ENCODE assay signal across 17 cellular contexts in the genomic region with DNA sequence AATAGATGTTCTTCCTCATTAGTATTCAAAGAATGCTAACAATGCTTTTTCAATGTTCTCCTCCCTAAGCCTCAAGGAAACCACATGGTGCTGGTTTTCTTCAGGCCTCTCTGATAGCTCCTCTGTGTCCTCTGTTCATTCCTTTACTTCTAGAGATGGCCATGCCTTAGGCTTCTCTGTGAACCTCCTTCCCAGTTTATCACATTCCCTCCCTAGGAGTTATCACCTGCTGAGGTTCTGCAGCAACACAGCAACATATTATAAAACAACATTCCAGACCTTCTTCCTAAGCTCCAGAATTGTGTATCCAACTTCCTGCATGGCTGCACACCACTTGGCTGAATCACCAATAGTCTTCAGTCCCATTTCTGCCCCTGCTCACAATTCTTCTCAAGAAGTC.
"Had no signal": no experiment of that assay in that cellular context is flagged by ENCODE, and none has a peak within 500 bp of the region (broad histone marks: within the 10 kb centered on the region; RNA-seq: fewer than 3 reads in every experiment).

No MANE protein-coding gene starts in this region.

- ATAC-seq: left colon; naive thymus-derived CD8-positive, alpha-beta T cell; stimulated activated naive CD8-positive, alpha-beta T cell treated with anti-CD3 and anti-CD28 coated beads, Interleukin-15, Interleukin-2, amounts not matched to agents 100 U/mL and 50 U/mL, for 24 hours; T-cell had no signal

- H3K9me3 ChIP-seq: right atrium auricular region, transverse colon had no signal

- H3K4me1 Mint-ChIP-seq: activated CD4-positive, alpha-beta T cell treated with anti-CD3 and anti-CD28 coated beads, Interleukin-2, amount 10 ng/mL, durations not matched to agents 7 days and 5 days; naive thymus-derived CD8-positive, alpha-beta T cell; T-cell had no signal

- H3K4me3 ChIP-seq: lung, right atrium auricular region, transverse colon had no signal

- H3K9me3 Mint-ChIP-seq: activated CD4-positive, alpha-beta T cell treated with anti-CD3 and anti-CD28 coated beads, Interleukin-2, amount 10 ng/mL, durations not matched to agents 7 days and 5 days; T-cell had no signal

- H3K4me3 Mint-ChIP-seq: activated CD4-positive, alpha-beta T cell treated with anti-CD3 and anti-CD28 coated beads, Interleukin-2, amount 10 ng/mL, durations not matched to agents 7 days and 5 days; activated naive CD8-positive, alpha-beta T cell; naive thymus-derived CD8-positive, alpha-beta T cell; T-cell had no signal

- DNase-seq: activated CD4-positive, alpha-beta T cell treated with anti-CD3 and anti-CD28 coated beads, Interleukin-2, amount 10 ng/mL, durations not matched to agents 7 days and 5 days; activated CD8-positive, alpha-beta memory T cell treated with anti-CD3 and anti-CD28 coated beads, Interleukin-2, amount 50 U/mL, for 48 hours; activated gamma-delta T cell treated with Interleukin-2 at 50 U/mL for 16 hours; foreskin melanocyte; head of caudate nucleus; left colon; naive thymus-derived CD8-positive, alpha-beta T cell; nucleus accumbens; small intestine; stimulated activated naive CD8-positive, alpha-beta T cell treated with anti-CD3 and anti-CD28 coated beads, Interleukin-15, Interleukin-2, amounts not matched to agents 100 U/mL and 50 U/mL, for 24 hours; T-cell; T-helper 9 cell; transverse colon had no signal

- H3K36me3 ChIP-seq: right atrium auricular region, transverse colon had no signal

- H3K27ac Mint-ChIP-seq: activated CD4-positive, alpha-beta T cell treated with anti-CD3 and anti-CD28 coated beads, Interleukin-2, amount 10 ng/mL, durations not matched to agents 7 days and 5 days; activated naive CD8-positive, alpha-beta T cell; T-cell had no signal

- H3K27me3 ChIP-seq: right atrium auricular region, transverse colon had no signal

- H3K27me3 Mint-ChIP-seq: activated CD4-positive, alpha-beta T cell treated with anti-CD3 and anti-CD28 coated beads, Interleukin-2, amount 10 ng/mL, durations not matched to agents 7 days and 5 days had no signal

- H3K36me3 Mint-ChIP-seq: activated naive CD8-positive, alpha-beta T cell; naive thymus-derived CD8-positive, alpha-beta T cell; T-cell had no signal

- H3K27ac ChIP-seq: epithelial cell of prostate, right atrium auricular region, transverse colon had no signal
